ENCODE assay signal across 8 cellular contexts in the genomic region with DNA sequence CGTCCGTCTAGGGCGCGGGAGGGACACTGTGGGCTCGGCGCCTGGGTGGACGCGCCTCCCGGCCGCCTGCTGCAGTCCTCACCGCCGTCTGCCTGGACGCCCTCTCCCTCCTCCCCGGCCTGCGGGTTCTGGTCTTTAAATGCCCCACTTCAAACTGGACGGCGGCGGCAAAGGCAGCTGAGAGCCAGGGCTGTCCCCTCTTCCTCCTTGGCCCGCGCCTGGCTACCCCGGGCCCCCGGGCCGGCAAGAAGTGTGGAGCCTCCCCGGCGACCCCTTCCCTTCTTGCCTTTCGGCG. TPM values are rescaled to one million over a fixed set of nuclear protein-coding genes. Genes with fewer than 3 reads are reported as not detected.
DNase-seq lines count a peak whose midpoint lies in the region; ATAC-seq and TF ChIP-seq lines count a peak whose summit lies in the region.

No MANE protein-coding gene starts in this region.

- H3K4me3 Mint-ChIP-seq in glutamatergic neuron (ENCODE audit: unreplicated experiment) = peak overlapping the region; percentile 99

- DNase-seq in SHP77 (lab: John Stamatoyannopoulos, UW) (peak; percentile 34 to 53), SHP77 treated with DMSO at 0.1 percent for 48 hours (lab: John Stamatoyannopoulos, UW) (no peak), HFF-Myc (ENCODE audit: extremely low read depth, low read depth) (no peak), NCI-H2029 treated with DMSO at 0.1 percent for 48 hours (lab: John Stamatoyannopoulos, UW) (peak; percentile 46), glutamatergic neuron (peak; percentile 76), neuronal stem cell (ENCODE audit: low spot score) (peak; percentile 59)
- peak; percentile 42 to 61 for DNase-seq in activated naive CD4-positive, alpha-beta T cell treated with anti-CD3 and anti-CD28 coated beads, Interleukin-2, amount 50 U/mL, for 72 hours (ENCODE audit: low spot score in 2 of 2)

- TF ChIP-seq CTCF in HFF-Myc (IDR thresholded peaks at IDR 0.05; ENCODE audit: low read depth, low read length, missing control alignments) (no peak), glutamatergic neuron (IDR thresholded peaks at IDR 0.05; ENCODE audit: partially characterized antibody, unreplicated experiment) (no peak)

- H3K27me3 ChIP-seq in neuronal stem cell (ENCODE audit: control insufficient read depth in 3 of 3, insufficient read depth in 3 of 3, low read depth in 1 of 3, low read length in 3 of 3) = peaks cover 0 to 2% (median 0%) of the 10 kb centered on the region in 3 experiments

- no CpG with 5 or more reads among the region's 27 CpGs for WGBS in neuronal stem cell (ENCODE audit: extremely low coverage in 2 of 2, insufficient read length in 2 of 2, insufficient replicate concordance in 1 of 2), 2 donors

- peak overlapping the region; percentile 93 for H2BK5ac ChIP-seq in neuronal stem cell (ENCODE audit: low read length)

- H4K8ac ChIP-seq in neuronal stem cell (ENCODE audit: low read depth, low read length) = no peak overlapping the region

- peaks cover 23% of the 10 kb centered on the region for H3K4me1 Mint-ChIP-seq in glutamatergic neuron (ENCODE audit: low read depth, unreplicated experiment)

- peak overlapping the region; percentile 32 for H3K4ac ChIP-seq in neuronal stem cell (ENCODE audit: low read length)

- peak overlapping the region; percentile 97 for H3K18ac ChIP-seq in neuronal stem cell (ENCODE audit: low read length)

- peak overlapping the region; percentile 63 for H2BK12ac ChIP-seq in neuronal stem cell (ENCODE audit: low read length)

- H3K4me2 ChIP-seq in neuronal stem cell (ENCODE audit: insufficient read depth, low read length, poor library complexity, severe bottlenecking) = peak overlapping the region; percentile 71

- peaks cover 36 to 45% of the 10 kb centered on the region in 2 donors for H3K36me3 Mint-ChIP-seq in activated naive CD4-positive, alpha-beta T cell treated with anti-CD3 and anti-CD28 coated beads, Interleukin-2, amount 50 U/mL, for 72 hours
- peaks cover 5% of the 10 kb centered on the region for H3K36me3 Mint-ChIP-seq in glutamatergic neuron (ENCODE audit: unreplicated experiment)

- no peak overlapping the region for H4K91ac ChIP-seq in neuronal stem cell (ENCODE audit: low read depth, low read length, poor library complexity)

- ATAC-seq in activated naive CD4-positive, alpha-beta T cell treated with anti-CD3 and anti-CD28 coated beads, Interleukin-2, amount 50 U/mL, for 72 hours = peak; percentile 0 to 17
- ATAC-seq in HG03457 (IDR thresholded peaks at IDR 0.05; ENCODE audit: unreplicated experiment) = no peak

- peak overlapping the region; percentile 96 for H2AFZ ChIP-seq in neuronal stem cell (ENCODE audit: low read length)

- H2BK120ac ChIP-seq in neuronal stem cell (ENCODE audit: low read depth, low read length) = no peak overlapping the region

- H2AK5ac ChIP-seq in neuronal stem cell (ENCODE audit: low read depth, low read length) = peak overlapping the region; percentile 28

- H3K14ac ChIP-seq in neuronal stem cell (ENCODE audit: low read length) = peak overlapping the region; percentile 97

- no peaks in the 10 kb centered on the region for H3K9me3 Mint-ChIP-seq in activated naive CD4-positive, alpha-beta T cell treated with anti-CD3 and anti-CD28 coated beads, Interleukin-2, amount 50 U/mL, for 72 hours
- peaks cover 16% of the 10 kb centered on the region for H3K9me3 Mint-ChIP-seq in glutamatergic neuron (ENCODE audit: unreplicated experiment)

- H3K27ac ChIP-seq in neuronal stem cell (replicated peaks; ENCODE audit: low read length) = peak overlapping the region; percentile 55

- H3K9me3 ChIP-seq in neuronal stem cell (replicated peaks in 1 of 2; ENCODE audit: control insufficient read depth in 2 of 2, insufficient read depth in 1 of 2, low read depth in 1 of 2, low read length in 2 of 2) = no peaks in the 10 kb centered on the region

- peaks cover 0 to 2% of the 10 kb centered on the region in 2 donors for H3K4me1 ChIP-seq in neuronal stem cell (ENCODE audit: control insufficient read depth in 2 of 2, insufficient read depth in 1 of 2, low read depth in 1 of 2, low read length in 2 of 2)

- H3K4me3 ChIP-seq in HFF-Myc (replicated peaks; ENCODE audit: low read depth, low read length) = peak overlapping the region; percentile 86
- H3K4me3 ChIP-seq in neuronal stem cell (ENCODE audit: low read length in 2 of 2) = peak overlapping the region; percentile 71 to 99

- peak overlapping the region; percentile 93 to 98 for H3K27ac Mint-ChIP-seq in activated naive CD4-positive, alpha-beta T cell treated with anti-CD3 and anti-CD28 coated beads, Interleukin-2, amount 50 U/mL, for 72 hours
- H3K27ac Mint-ChIP-seq in glutamatergic neuron (ENCODE audit: unreplicated experiment) = peak overlapping the region; percentile 100

- H3K9ac ChIP-seq in neuronal stem cell (ENCODE audit: low read depth, low read length, poor library complexity) = peak overlapping the region; percentile 99

- peak overlapping the region; percentile 90 for H3K23ac ChIP-seq in neuronal stem cell (ENCODE audit: low read depth, low read length, poor library complexity)

- peaks cover 7% of the 10 kb centered on the region for H3K27me3 Mint-ChIP-seq in glutamatergic neuron (ENCODE audit: unreplicated experiment)

- H3K36me3 ChIP-seq in neuronal stem cell (replicated peaks in 1 of 2; ENCODE audit: control insufficient read depth in 2 of 2, insufficient read depth in 2 of 2, low read length in 2 of 2) = peaks cover 0 to 31% of the 10 kb centered on the region in 2 donors

- no peaks in the 10 kb centered on the region for H3K79me1 ChIP-seq in neuronal stem cell (ENCODE audit: low read depth, low read length)

- peak overlapping the region; percentile 79 for H2BK15ac ChIP-seq in neuronal stem cell (ENCODE audit: low read length)

RNA-seq across cellular contexts. Expression of gene CBLB, which starts 0.4 kb away (rescaled TPM):
- total RNA-seq in activated naive CD4-positive, alpha-beta T cell treated with anti-CD3 and anti-CD28 coated beads, Interleukin-2, amount 50 U/mL, for 72 hours = 100 to 1,000 TPM in 1 of 2 donors, 10 to 100 TPM in 1; 81.3 to 107 TPM
- total RNA-seq in glutamatergic neuron (ENCODE audit: unreplicated experiment) = 269 TPM
- polyA plus RNA-seq in neuronal stem cell (2013, experiment 1 of 2) = 12.6 TPM
- 11.8 TPM for polyA plus RNA-seq in neuronal stem cell (2013, experiment 2 of 2)

Comparison
In these comparisons a context has a peak if more than half of its experiments do, and no peak if none do; other contexts are left out.
1. DNase-seq: peak in SHP77 (2 of 2), NCI-H2029 treated with DMSO at 0.1 percent for 48 hours (single experiment), activated naive CD4-positive, alpha-beta T cell treated with anti-CD3 and anti-CD28 coated beads, Interleukin-2, amount 50 U/mL, for 72 hours (2 of 2), glutamatergic neuron (single experiment) and neuronal stem cell (single experiment); none in SHP77 treated with DMSO at 0.1 percent for 48 hours (single experiment) and HFF-Myc (single experiment).